ENCODE assay signal across 12 cellular contexts in genomic region chrX:151801980-151802379, GRCh38.
DNase-seq lines count a peak whose midpoint lies in the region; ATAC-seq and TF ChIP-seq lines count a peak whose summit lies in the region.
"Had no signal": no experiment of that assay in that cellular context is flagged by ENCODE, and none has a peak within 500 bp of the region (broad histone marks: within the 10 kb centered on the region; RNA-seq: fewer than 3 reads in every experiment).

No MANE protein-coding gene starts in this region.

- in situ Hi-C loops in Caki2 (cut with HindIII; ENCODE audit: low pct_unique_long_range_greater_than_20kb, low sequenced_read_pairs) = no loop called here

- CTCF ChIA-PET in HEK293T (lab: Yijun Ruan, JAX) = no interaction called here

- H3K27ac ChIP-seq in VCaP (no peak overlapping the region), caudate nucleus (ENCODE audit: low read depth, low read length) (no peak overlapping the region)

- POLR2A ChIA-PET in HEK293T (lab: Yijun Ruan, JAX) = no interaction called here

- no peak for ATAC-seq in HG03175 (IDR thresholded peaks at IDR 0.05; ENCODE audit: unreplicated experiment)
- no peak for ATAC-seq in activated CD4-positive, CD25-positive, alpha-beta regulatory T cell treated with anti-CD3 and anti-CD28 coated beads, Interleukin-2, amount 50 U/mL, for 24 hours

- DNase-seq in Caki2 (ENCODE audit: low read depth) (peak; percentile 6), HEK293T (ENCODE audit: extremely low spot score) (peak; percentile 19), kidney tubule cell (ENCODE audit: low spot score) (peak; percentile 4), caudate nucleus (lab: John Stamatoyannopoulos, UW) (no peak)
- DNase-seq: DMS79, immature natural killer cell, NCI-H2081 treated with DMSO at 0.1 percent for 48 hours, retina, T1000 had no signal

- TF ChIP-seq CTCF in VCaP (conservative IDR thresholded peaks at IDR 0.05) = peak; percentile 45

TF ChIP-seq in HEK293T, 16 proteins besides CTCF, POLR2A, EP300 and RAD21:
- TF ChIP-seq L3MBTL2 (conservative IDR thresholded peaks at IDR 0.05) = no peak
- no peak for TF ChIP-seq BHLHE40 (IDR thresholded peaks at IDR 0.05; ENCODE audit: borderline replicate concordance)
- no peak for TF ChIP-seq SP1 (IDR thresholded peaks at IDR 0.05)
- no peak for TF ChIP-seq ELF4 (IDR thresholded peaks at IDR 0.05)
- TF ChIP-seq ARNT (IDR thresholded peaks at IDR 0.05) = no peak
TF ChIP-seq in HEK293T: peak in this region for 0.

Comparison
In these comparisons a context has a peak if more than half of its experiments do, and no peak if none do; other contexts are left out.
1. DNase-seq: peak in Caki2 (single experiment), HEK293T (single experiment) and kidney tubule cell (single experiment); none in caudate nucleus (0 of 61).